ENCODE assay signal across 9 cellular contexts in genomic region chr9:99807276-99807852, GRCh38. TPM values are rescaled to one million over a fixed set of nuclear protein-coding genes. Genes with fewer than 3 reads are reported as not detected.
A peak's percentile ranks its signal among the peaks of the same experiment; 100 is the strongest.
DNase-seq lines count a peak whose midpoint lies in the region; ATAC-seq and TF ChIP-seq lines count a peak whose summit lies in the region.
"Had no signal": no experiment of that assay in that cellular context is flagged by ENCODE, and none has a peak within 500 bp of the region (broad histone marks: within the 10 kb centered on the region; RNA-seq: fewer than 3 reads in every experiment).

No MANE protein-coding gene starts in this region.

- no peaks in the 10 kb centered on the region for H3K9me3 ChIP-seq in HEK293 (ENCODE audit: control insufficient read depth, insufficient read depth, low read depth, low read length)

- no peak overlapping the region for H3K27ac ChIP-seq in HEK293 (ENCODE audit: extremely low read depth, low read depth, low read length)

- H3K27me3 Mint-ChIP-seq in WTC11 (ENCODE audit: low read depth): no peaks in the 10 kb centered on the region
- no peaks in the 10 kb centered on the region for H3K27me3 Mint-ChIP-seq in stimulated activated naive CD8-positive, alpha-beta T cell treated with anti-CD3 and anti-CD28 coated beads, Interleukin-15, Interleukin-2, amounts not matched to agents 100 ng/mL and 50 ng/mL, for 24 hours

- no peak overlapping the region for H3K4me3 Mint-ChIP-seq in WTC11
- no peak overlapping the region for H3K4me3 Mint-ChIP-seq in stimulated activated naive CD8-positive, alpha-beta T cell treated with anti-CD3 and anti-CD28 coated beads, Interleukin-15, Interleukin-2, amounts not matched to agents 100 ng/mL and 50 ng/mL, for 24 hours

- H3K4me1 ChIP-seq in HEK293 (ENCODE audit: control insufficient read depth, insufficient read depth, low read length): peaks cover 12% of the 10 kb centered on the region

- CTCF ChIA-PET in HEK293 (lab: Yijun Ruan, JAX) (no interaction called here), WTC11 (lab: Charles Lee) (no interaction called here)

- POLR2A ChIA-PET in HEK293 (lab: Yijun Ruan, JAX) (no interaction called here), WTC11 (lab: Charles Lee) (no interaction called here)

- peak; percentile 77 for DNase-seq in ELR (ENCODE audit: low read depth)
- DNase-seq in NCI-H2107 (lab: John Stamatoyannopoulos, UW): peak; percentile 34
- peak; percentile 67 for DNase-seq in WTC11 (ENCODE audit: low spot score)
- DNase-seq in effector CD4-positive, alpha-beta T cell: peak; percentile 64
- peak; percentile 93 for DNase-seq in medulla oblongata (ENCODE audit: extremely low spot score)
- no peak for DNase-seq in cerebellar nuclear complex (lab: John Stamatoyannopoulos, UW)

- peaks cover 48% of the 10 kb centered on the region for H3K4me1 Mint-ChIP-seq in WTC11
- H3K4me1 Mint-ChIP-seq in stimulated activated naive CD8-positive, alpha-beta T cell treated with anti-CD3 and anti-CD28 coated beads, Interleukin-15, Interleukin-2, amounts not matched to agents 100 ng/mL and 50 ng/mL, for 24 hours (ENCODE audit: low read depth): peaks cover 60% of the 10 kb centered on the region

- H3K36me3 ChIP-seq in HEK293 (ENCODE audit: control insufficient read depth in 2 of 2, insufficient read depth in 1 of 2, low read length in 2 of 2): peaks cover 0 to 5% of the 10 kb centered on the region in 2 experiments; a peak in 1 of 3 replicates

- no peak overlapping the region for H3K4me3 ChIP-seq in HEK293 (ENCODE audit: low read depth, low read length)

- TF ChIP-seq CTCF in HEK293 (tag by site-specific recombination; IDR thresholded peaks at IDR 0.05): no peak; the same call in 1 of the 2 replicates
- peak; percentile 63 for TF ChIP-seq CTCF in WTC11 (IDR thresholded peaks at IDR 0.05)

- H3K36me3 Mint-ChIP-seq in WTC11: no peaks in the 10 kb centered on the region
- H3K36me3 Mint-ChIP-seq in stimulated activated naive CD8-positive, alpha-beta T cell treated with anti-CD3 and anti-CD28 coated beads, Interleukin-15, Interleukin-2, amounts not matched to agents 100 ng/mL and 50 ng/mL, for 24 hours (ENCODE audit: low read depth): no peaks in the 10 kb centered on the region
- H3K36me3 Mint-ChIP-seq: activated naive CD4-positive, alpha-beta T cell treated with anti-CD3 and anti-CD28 coated beads, Interleukin-2, amount 50 U/mL, for 72 hours had no signal

- no peak overlapping the region for H3K27ac Mint-ChIP-seq in WTC11
- peak overlapping the region; percentile 21 for H3K27ac Mint-ChIP-seq in stimulated activated naive CD8-positive, alpha-beta T cell treated with anti-CD3 and anti-CD28 coated beads, Interleukin-15, Interleukin-2, amounts not matched to agents 100 ng/mL and 50 ng/mL, for 24 hours
- H3K27ac Mint-ChIP-seq: activated naive CD4-positive, alpha-beta T cell treated with anti-CD3 and anti-CD28 coated beads, Interleukin-2, amount 50 U/mL, for 72 hours had no signal

- ATAC-seq in WTC11: peak; percentile 56
- ATAC-seq: activated naive CD4-positive, alpha-beta T cell treated with anti-CD3 and anti-CD28 coated beads, Interleukin-2, amount 50 U/mL, for 72 hours had no signal

- H3K9me3 Mint-ChIP-seq in WTC11: no peaks in the 10 kb centered on the region
- no peaks in the 10 kb centered on the region for H3K9me3 Mint-ChIP-seq in stimulated activated naive CD8-positive, alpha-beta T cell treated with anti-CD3 and anti-CD28 coated beads, Interleukin-15, Interleukin-2, amounts not matched to agents 100 ng/mL and 50 ng/mL, for 24 hours
- H3K9me3 Mint-ChIP-seq: activated naive CD4-positive, alpha-beta T cell treated with anti-CD3 and anti-CD28 coated beads, Interleukin-2, amount 50 U/mL, for 72 hours had no signal

TF ChIP-seq in HEK293, 187 proteins besides CTCF, POLR2A, EP300 and RAD21:
- TF ChIP-seq ZNF670 (tag by site-specific recombination; IDR thresholded peaks at IDR 0.05; ENCODE audit: low read depth) (no peak), ZNF654 (tag by site-specific recombination; IDR thresholded peaks at IDR 0.05; ENCODE audit: low read depth) (peak; percentile 49)
- TF ChIP-seq, protein P1, sequence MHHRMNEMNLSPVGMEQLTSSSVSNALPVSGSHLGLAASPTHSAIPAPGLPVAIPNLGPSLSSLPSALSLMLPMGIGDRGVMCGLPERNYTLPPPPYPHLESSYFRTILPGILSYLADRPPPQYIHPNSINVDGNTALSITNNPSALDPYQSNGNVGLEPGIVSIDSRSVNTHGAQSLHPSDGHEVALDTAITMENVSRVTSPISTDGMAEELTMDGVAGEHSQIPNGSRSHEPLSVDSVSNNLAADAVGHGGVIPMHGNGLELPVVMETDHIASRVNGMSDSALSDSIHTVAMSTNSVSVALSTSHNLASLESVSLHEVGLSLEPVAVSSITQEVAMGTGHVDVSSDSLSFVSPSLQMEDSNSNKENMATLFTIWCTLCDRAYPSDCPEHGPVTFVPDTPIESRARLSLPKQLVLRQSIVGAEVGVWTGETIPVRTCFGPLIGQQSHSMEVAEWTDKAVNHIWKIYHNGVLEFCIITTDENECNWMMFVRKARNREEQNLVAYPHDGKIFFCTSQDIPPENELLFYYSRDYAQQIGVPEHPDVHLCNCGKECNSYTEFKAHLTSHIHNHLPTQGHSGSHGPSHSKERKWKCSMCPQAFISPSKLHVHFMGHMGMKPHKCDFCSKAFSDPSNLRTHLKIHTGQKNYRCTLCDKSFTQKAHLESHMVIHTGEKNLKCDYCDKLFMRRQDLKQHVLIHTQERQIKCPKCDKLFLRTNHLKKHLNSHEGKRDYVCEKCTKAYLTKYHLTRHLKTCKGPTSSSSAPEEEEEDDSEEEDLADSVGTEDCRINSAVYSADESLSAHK (tag by site-specific recombination; IDR thresholded peaks at IDR 0.05): peak; percentile 54; the same call in 1 of the 2 replicates

TF ChIP-seq in WTC11, 78 proteins besides CTCF, POLR2A, EP300 and RAD21 (continues in another document):
- TF ChIP-seq ELF4 (CRISPR knock-in tag; IDR thresholded peaks at IDR 0.05; ENCODE audit: low read depth): no peak
- TF ChIP-seq MAX (CRISPR knock-in tag; IDR thresholded peaks at IDR 0.05): no peak
- no peak for TF ChIP-seq GTF2I (CRISPR knock-in tag; conservative IDR thresholded peaks at IDR 0.05)
- TF ChIP-seq, protein P2, sequence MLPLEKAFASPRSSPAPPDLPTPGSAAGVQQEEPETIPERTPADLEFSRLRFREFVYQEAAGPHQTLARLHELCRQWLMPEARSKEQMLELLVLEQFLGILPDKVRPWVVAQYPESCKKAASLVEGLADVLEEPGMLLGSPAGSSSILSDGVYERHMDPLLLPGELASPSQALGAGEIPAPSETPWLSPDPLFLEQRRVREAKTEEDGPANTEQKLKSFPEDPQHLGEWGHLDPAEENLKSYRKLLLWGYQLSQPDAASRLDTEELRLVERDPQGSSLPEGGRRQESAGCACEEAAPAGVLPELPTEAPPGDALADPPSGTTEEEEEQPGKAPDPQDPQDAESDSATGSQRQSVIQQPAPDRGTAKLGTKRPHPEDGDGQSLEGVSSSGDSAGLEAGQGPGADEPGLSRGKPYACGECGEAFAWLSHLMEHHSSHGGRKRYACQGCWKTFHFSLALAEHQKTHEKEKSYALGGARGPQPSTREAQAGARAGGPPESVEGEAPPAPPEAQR (CRISPR knock-in tag; IDR thresholded peaks at IDR 0.05): no peak
- no peak for TF ChIP-seq JAZF1 (CRISPR knock-in tag; IDR thresholded peaks at IDR 0.05)
- TF ChIP-seq ZNF263 (CRISPR knock-in tag; IDR thresholded peaks at IDR 0.05; ENCODE audit: low read depth): no peak
- no peak for TF ChIP-seq SMAD4 (CRISPR knock-in tag; IDR thresholded peaks at IDR 0.05)
- TF ChIP-seq ZNF138 (CRISPR knock-in tag; conservative IDR thresholded peaks at IDR 0.05): no peak
- no peak for TF ChIP-seq PRRX2 (CRISPR knock-in tag; IDR thresholded peaks at IDR 0.05)
- TF ChIP-seq ZNF232 (CRISPR knock-in tag; IDR thresholded peaks at IDR 0.05): no peak
- TF ChIP-seq FOXP1 (CRISPR knock-in tag; IDR thresholded peaks at IDR 0.05; ENCODE audit: borderline replicate concordance): no peak
- TF ChIP-seq EMX1 (CRISPR knock-in tag; IDR thresholded peaks at IDR 0.05): no peak
- TF ChIP-seq ZNF425 (CRISPR knock-in tag; conservative IDR thresholded peaks at IDR 0.05): no peak

RNA-seq across cellular contexts. Expression of gene NR4A3, which starts 14.3 kb away (rescaled TPM):
- total RNA-seq in WTC11 (2021): 0.46 to 0.57 TPM (median 0.50 TPM) in 3 replicates

Comparison
In these comparisons a context has a peak if more than half of its experiments do, and no peak if none do; other contexts are left out.
1. DNase-seq: peak in ELR (single experiment), NCI-H2107 (single experiment), WTC11 (single experiment), effector CD4-positive, alpha-beta T cell (single experiment) and medulla oblongata (single experiment); none in cerebellar nuclear complex (0 of 2).